ENCODE assay signal across 9 cellular contexts in the genomic region with DNA sequence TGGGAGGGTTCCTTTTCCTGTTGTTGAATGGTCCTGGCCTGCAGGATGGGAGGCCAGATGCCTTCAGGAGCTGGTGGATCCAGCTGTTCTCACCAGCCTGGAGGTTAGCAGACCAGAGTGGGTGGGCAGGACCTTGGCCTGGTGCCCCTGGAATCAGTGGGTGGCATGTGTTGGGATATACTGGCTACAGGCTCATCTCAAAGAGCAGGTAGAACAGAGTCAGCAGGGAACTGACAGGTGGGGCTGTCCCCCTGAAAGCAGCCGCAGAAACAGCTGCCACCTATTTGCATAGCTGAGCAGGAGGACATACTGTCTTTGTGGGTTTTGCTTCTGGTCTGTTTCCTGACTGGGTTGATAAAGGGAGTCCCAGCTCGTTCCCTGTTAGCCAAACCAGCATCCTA.
DNase-seq lines count a peak whose midpoint lies in the region; ATAC-seq, FAIRE-seq and TF ChIP-seq lines count a peak whose summit lies in the region.
"Had no signal": no experiment of that assay in that cellular context is flagged by ENCODE, and none has a peak within 500 bp of the region (broad histone marks: within the 10 kb centered on the region; RNA-seq: fewer than 3 reads in every experiment).

No MANE protein-coding gene starts in this region.

- no peak for DNase-seq in activated CD4-positive, CD25-positive, alpha-beta regulatory T cell (lab: John Stamatoyannopoulos, UW)
- DNase-seq in NCI-H146 treated with DMSO at 0.1 percent for 48 hours (lab: John Stamatoyannopoulos, UW; ENCODE audit: unreplicated experiment) (peak; percentile 87), NCI-H1417 treated with DMSO at 0.1 percent for 48 hours (lab: John Stamatoyannopoulos, UW) (no peak), H54 (ENCODE audit: insufficient read length, low spot score) (no peak), kidney tubule cell (ENCODE audit: low spot score) (no peak)
- DNase-seq in stimulated activated CD4-positive, alpha-beta T cell treated with anti-CD3 and anti-CD28 coated beads, Interleukin-1b, Interleukin-23, amount 100 ng/mL, for 48 hours, result peak; percentile 54
- DNase-seq: NCI-H2227 treated with DMSO at 0.1 percent for 48 hours had no signal

- FAIRE-seq in H54 (lab: Jason Lieb, UNC), result no peak

- TF ChIP-seq POLR2A in H54 (IDR thresholded peaks at IDR 0.05; ENCODE audit: low read depth, low read length), result no peak

- peak; percentile 90 to 97 for ATAC-seq in activated CD4-positive, CD25-positive, alpha-beta regulatory T cell treated with anti-CD3 and anti-CD28 coated beads, Interleukin-2, amount 50 U/mL, for 24 hours
- ATAC-seq in HG02610 (IDR thresholded peaks at IDR 0.05; ENCODE audit: unreplicated experiment), result peak; percentile 86

Comparison
In these comparisons a context has a peak if more than half of its experiments do, and no peak if none do; other contexts are left out.
1. DNase-seq: peak in NCI-H146 treated with DMSO at 0.1 percent for 48 hours (single experiment) and stimulated activated CD4-positive, alpha-beta T cell treated with anti-CD3 and anti-CD28 coated beads, Interleukin-1b, Interleukin-23, amount 100 ng/mL, for 48 hours (single experiment); none in activated CD4-positive, CD25-positive, alpha-beta regulatory T cell (0 of 4), NCI-H1417 treated with DMSO at 0.1 percent for 48 hours (single experiment), H54 (single experiment) and kidney tubule cell (single experiment).